ENCODE assay signal across 9 cellular contexts in genomic region chr12:6943387-6943718, GRCh38. TPM values are rescaled to one million over a fixed set of nuclear protein-coding genes. Genes with fewer than 3 reads are reported as not detected.
DNase-seq lines count a peak whose midpoint lies in the region; ATAC-seq and TF ChIP-seq lines count a peak whose summit lies in the region.
"Had no signal": no experiment of that assay in that cellular context is flagged by ENCODE, and none has a peak within 500 bp of the region (broad histone marks: within the 10 kb centered on the region; RNA-seq: fewer than 3 reads in every experiment).

No MANE protein-coding gene starts in this region.

- peaks cover 3% of the 10 kb centered on the region for H3K36me3 Mint-ChIP-seq in activated naive CD8-positive, alpha-beta T cell treated with anti-CD3 and anti-CD28 coated beads, Interleukin-2, amount 10 ng/mL, durations not matched to agents 7 days and 5 days

- peak overlapping the region; percentile 32 for H3K18ac ChIP-seq in neuronal stem cell (ENCODE audit: low read length)

- H3K27me3 Mint-ChIP-seq in activated naive CD8-positive, alpha-beta T cell treated with anti-CD3 and anti-CD28 coated beads, Interleukin-2, amount 10 ng/mL, durations not matched to agents 7 days and 5 days, result no peaks in the 10 kb centered on the region

- peaks cover 38% of the 10 kb centered on the region for H3K4me1 Mint-ChIP-seq in activated naive CD8-positive, alpha-beta T cell treated with anti-CD3 and anti-CD28 coated beads, Interleukin-2, amount 10 ng/mL, durations not matched to agents 7 days and 5 days

- peak overlapping the region; percentile 34 for H3K4me2 ChIP-seq in neuronal stem cell (ENCODE audit: insufficient read depth, low read length, poor library complexity, severe bottlenecking)

- H3K79me1 ChIP-seq in neuronal stem cell (ENCODE audit: low read depth, low read length), result peaks cover 11% of the 10 kb centered on the region

- H3K27me3 ChIP-seq in neuronal stem cell (ENCODE audit: control insufficient read depth in 3 of 3, insufficient read depth in 3 of 3, low read depth in 1 of 3, low read length in 3 of 3), result no peaks in the 10 kb centered on the region

- no peak overlapping the region for H4K8ac ChIP-seq in neuronal stem cell (ENCODE audit: low read depth, low read length)

- H3K9me3 ChIP-seq in HEK293 (ENCODE audit: control insufficient read depth, insufficient read depth, low read depth, low read length) (no peaks in the 10 kb centered on the region), neuronal stem cell (replicated peaks in 1 of 2; ENCODE audit: control insufficient read depth in 2 of 2, insufficient read depth in 1 of 2, low read depth in 1 of 2, low read length in 2 of 2) (no peaks in the 10 kb centered on the region)

- DNase-seq in ELF-1 (ENCODE audit: low read depth, low spot score) (peak; percentile 93), MV-4-11 (lab: John Stamatoyannopoulos, UW) (peak; percentile 91), SIG-M5 treated with dmso at 0.1 percent for 504 hours (lab: John Stamatoyannopoulos, UW; ENCODE audit: unreplicated experiment) (peak; percentile 95), germinal center (ENCODE audit: low spot score) (peak; percentile 94), neuronal stem cell (ENCODE audit: low spot score) (peak; percentile 89), ureter (ENCODE audit: low spot score) (peak; percentile 88)
- peak; percentile 60 for DNase-seq in activated naive CD8-positive, alpha-beta T cell treated with anti-CD3 and anti-CD28 coated beads, Interleukin-2, amount 10 ng/mL, durations not matched to agents 7 days and 5 days

- H3K4me3 ChIP-seq in HEK293 (ENCODE audit: low read depth, low read length), result peak overlapping the region; percentile 61
- peak overlapping the region in 1 of 2 donors; percentile 86 for H3K4me3 ChIP-seq in neuronal stem cell (ENCODE audit: low read length in 2 of 2)

- H3K14ac ChIP-seq in neuronal stem cell (ENCODE audit: low read length), result no peak overlapping the region

- H2BK15ac ChIP-seq in neuronal stem cell (ENCODE audit: low read length), result no peak overlapping the region

- no peaks in the 10 kb centered on the region for H3K9me3 Mint-ChIP-seq in activated naive CD8-positive, alpha-beta T cell treated with anti-CD3 and anti-CD28 coated beads, Interleukin-2, amount 10 ng/mL, durations not matched to agents 7 days and 5 days

- peak overlapping the region; percentile 87 for H3K27ac ChIP-seq in HEK293 (ENCODE audit: extremely low read depth, low read depth, low read length)
- peak overlapping the region; percentile 92 for H3K27ac ChIP-seq in neuronal stem cell (replicated peaks; ENCODE audit: low read length)

- H3K4me1 ChIP-seq in HEK293 (ENCODE audit: control insufficient read depth, insufficient read depth, low read length) (peaks cover 14% of the 10 kb centered on the region), neuronal stem cell (ENCODE audit: control insufficient read depth in 2 of 2, insufficient read depth in 1 of 2, low read depth in 1 of 2, low read length in 2 of 2) (peaks cover 7 to 13% of the 10 kb centered on the region in 2 donors)

- H3K4ac ChIP-seq in neuronal stem cell (ENCODE audit: low read length), result no peak overlapping the region

- H2AK5ac ChIP-seq in neuronal stem cell (ENCODE audit: low read depth, low read length), result peak overlapping the region; percentile 25

- WGBS in neuronal stem cell (ENCODE audit: extremely low coverage in 2 of 2, insufficient read length in 2 of 2, insufficient replicate concordance in 1 of 2), 2 donors, result no CpG with 5 or more reads among the region's 13 CpGs

- H3K23ac ChIP-seq in neuronal stem cell (ENCODE audit: low read depth, low read length, poor library complexity), result no peak overlapping the region

- H2BK120ac ChIP-seq in neuronal stem cell (ENCODE audit: low read depth, low read length), result no peak overlapping the region

- POLR2A ChIA-PET in HEK293 (lab: Yijun Ruan, JAX), result interaction anchor here (0.7 to 4.9 kb wide), 33 partner anchors 9 to 409 kb away, joined by 3 to 99 read pairs (median 5); partner anchors contain the start of genes C1RL, CDCA3, COPS7A and ENO2
- POLR2A ChIA-PET in activated naive CD8-positive, alpha-beta T cell treated with anti-CD3 and anti-CD28 coated beads, Interleukin-2, amount 10 ng/mL, durations not matched to agents 7 days and 5 days (lab: Charles Lee), result interaction anchor here (0.7 to 21.6 kb wide), 35 partner anchors 8 to 472 kb away, joined by 3 to 1055 read pairs (median 6); partner anchors contain the start of genes ATN1, C1RL, CDCA3 and CLSTN3

- no peak for TF ChIP-seq CTCF in HEK293 (tag by site-specific recombination; IDR thresholded peaks at IDR 0.05)

- no peak overlapping the region for H2BK12ac ChIP-seq in neuronal stem cell (ENCODE audit: low read length)

- no peak overlapping the region for H4K91ac ChIP-seq in neuronal stem cell (ENCODE audit: low read depth, low read length, poor library complexity)

- no peak overlapping the region for H3K9ac ChIP-seq in neuronal stem cell (ENCODE audit: low read depth, low read length, poor library complexity)

- CTCF ChIA-PET in HEK293 (lab: Yijun Ruan, JAX), result interaction anchor here (0.8 to 6.8 kb wide), 18 partner anchors 10 to 323 kb away, joined by 3 to 138 read pairs (median 6); partner anchors contain the start of genes C1R, C1RL and SPSB2

- peak; percentile 52 for ATAC-seq in activated naive CD8-positive, alpha-beta T cell treated with anti-CD3 and anti-CD28 coated beads, Interleukin-2, amount 10 ng/mL, durations not matched to agents 7 days and 5 days (ENCODE audit: low read depth)

- H3K4me3 Mint-ChIP-seq in activated naive CD8-positive, alpha-beta T cell treated with anti-CD3 and anti-CD28 coated beads, Interleukin-2, amount 10 ng/mL, durations not matched to agents 7 days and 5 days, result peak overlapping the region; percentile 97

- H3K27ac Mint-ChIP-seq in activated naive CD8-positive, alpha-beta T cell treated with anti-CD3 and anti-CD28 coated beads, Interleukin-2, amount 10 ng/mL, durations not matched to agents 7 days and 5 days, result peak overlapping the region; percentile 94

- H2AFZ ChIP-seq in neuronal stem cell (ENCODE audit: low read length), result peak overlapping the region; percentile 16

- H3K36me3 ChIP-seq in HEK293 (ENCODE audit: control insufficient read depth in 2 of 2, insufficient read depth in 1 of 2, low read length in 2 of 2) (peaks cover 10 to 42% of the 10 kb centered on the region in 2 experiments; a peak in 2 of 3 replicates), neuronal stem cell (replicated peaks in 1 of 2; ENCODE audit: control insufficient read depth in 2 of 2, insufficient read depth in 2 of 2, low read length in 2 of 2) (peaks cover 29 to 64% of the 10 kb centered on the region in 2 donors)

- H2BK5ac ChIP-seq in neuronal stem cell (ENCODE audit: low read length), result no peak overlapping the region

TF ChIP-seq in HEK293, 187 proteins besides CTCF, POLR2A, EP300 and RAD21 (continues in another document):
- TF ChIP-seq PRDM6 (tag by site-specific recombination; IDR thresholded peaks at IDR 0.05) (no peak), ZBTB17 (tag by site-specific recombination; IDR thresholded peaks at IDR 0.05) (peak; percentile 74), ZNF830 (tag by site-specific recombination; IDR thresholded peaks at IDR 0.05; ENCODE audit: low read depth) (no peak), BCL11B (tag by site-specific recombination; IDR thresholded peaks at IDR 0.05; ENCODE audit: low read depth) (no peak), ZNF169 (tag by site-specific recombination; IDR thresholded peaks at IDR 0.05) (no peak), ZBTB1 (tag by site-specific recombination; IDR thresholded peaks at IDR 0.05) (no peak), KLF17 (tag by site-specific recombination; IDR thresholded peaks at IDR 0.05) (no peak), ZNF610 (tag by site-specific recombination; IDR thresholded peaks at IDR 0.05; ENCODE audit: borderline replicate concordance) (no peak)

RNA-seq across cellular contexts. Expression of gene RNU7-1, which starts 0.3 kb away (rescaled TPM):
- total RNA-seq in activated naive CD8-positive, alpha-beta T cell treated with anti-CD3 and anti-CD28 coated beads, Interleukin-2, amount 10 ng/mL, durations not matched to agents 7 days and 5 days, result not detected
- polyA plus RNA-seq in neuronal stem cell (2013, experiment 1 of 2), result not detected
- not detected for polyA plus RNA-seq in neuronal stem cell (2013, experiment 2 of 2)
- not detected for total RNA-seq in ureter
- total RNA-seq: glomerular endothelial cell had no signal

RNA-seq across cellular contexts. Expression of gene C12orf57, which starts 0.5 kb away (rescaled TPM):
- total RNA-seq in activated naive CD8-positive, alpha-beta T cell treated with anti-CD3 and anti-CD28 coated beads, Interleukin-2, amount 10 ng/mL, durations not matched to agents 7 days and 5 days, result 100 to 1,000 TPM; 210 to 217 TPM
- polyA plus RNA-seq in neuronal stem cell (2013, experiment 1 of 2), result 511 TPM
- 489 TPM for polyA plus RNA-seq in neuronal stem cell (2013, experiment 2 of 2)
- 172 TPM for total RNA-seq in ureter

RNA-seq across cellular contexts. Expression of gene PTPN6, which starts 7.8 kb away (rescaled TPM):
- 100 to 1,000 TPM; 349 to 370 TPM for total RNA-seq in activated naive CD8-positive, alpha-beta T cell treated with anti-CD3 and anti-CD28 coated beads, Interleukin-2, amount 10 ng/mL, durations not matched to agents 7 days and 5 days
- 3.2 TPM for polyA plus RNA-seq in neuronal stem cell (2013, experiment 1 of 2)
- 2.7 TPM for polyA plus RNA-seq in neuronal stem cell (2013, experiment 2 of 2)
- 40.4 TPM for total RNA-seq in ureter

RNA-seq across cellular contexts. Expression of gene ATN1, which starts 15.6 kb away (rescaled TPM):
- 10 to 100 TPM; 31.0 to 31.3 TPM for total RNA-seq in activated naive CD8-positive, alpha-beta T cell treated with anti-CD3 and anti-CD28 coated beads, Interleukin-2, amount 10 ng/mL, durations not matched to agents 7 days and 5 days
- 114 TPM for polyA plus RNA-seq in neuronal stem cell (2013, experiment 1 of 2)
- polyA plus RNA-seq in neuronal stem cell (2013, experiment 2 of 2), result 113 TPM
- total RNA-seq in ureter, result 112 TPM

RNA-seq across cellular contexts. Expression of gene PHB2, which starts 27.1 kb away (rescaled TPM):
- total RNA-seq in activated naive CD8-positive, alpha-beta T cell treated with anti-CD3 and anti-CD28 coated beads, Interleukin-2, amount 10 ng/mL, durations not matched to agents 7 days and 5 days, result 100 to 1,000 TPM; 175 to 189 TPM
- 315 TPM for polyA plus RNA-seq in neuronal stem cell (2013, experiment 1 of 2)
- 311 TPM for polyA plus RNA-seq in neuronal stem cell (2013, experiment 2 of 2)
- 221 TPM for total RNA-seq in ureter
